In the genomic region with DNA sequence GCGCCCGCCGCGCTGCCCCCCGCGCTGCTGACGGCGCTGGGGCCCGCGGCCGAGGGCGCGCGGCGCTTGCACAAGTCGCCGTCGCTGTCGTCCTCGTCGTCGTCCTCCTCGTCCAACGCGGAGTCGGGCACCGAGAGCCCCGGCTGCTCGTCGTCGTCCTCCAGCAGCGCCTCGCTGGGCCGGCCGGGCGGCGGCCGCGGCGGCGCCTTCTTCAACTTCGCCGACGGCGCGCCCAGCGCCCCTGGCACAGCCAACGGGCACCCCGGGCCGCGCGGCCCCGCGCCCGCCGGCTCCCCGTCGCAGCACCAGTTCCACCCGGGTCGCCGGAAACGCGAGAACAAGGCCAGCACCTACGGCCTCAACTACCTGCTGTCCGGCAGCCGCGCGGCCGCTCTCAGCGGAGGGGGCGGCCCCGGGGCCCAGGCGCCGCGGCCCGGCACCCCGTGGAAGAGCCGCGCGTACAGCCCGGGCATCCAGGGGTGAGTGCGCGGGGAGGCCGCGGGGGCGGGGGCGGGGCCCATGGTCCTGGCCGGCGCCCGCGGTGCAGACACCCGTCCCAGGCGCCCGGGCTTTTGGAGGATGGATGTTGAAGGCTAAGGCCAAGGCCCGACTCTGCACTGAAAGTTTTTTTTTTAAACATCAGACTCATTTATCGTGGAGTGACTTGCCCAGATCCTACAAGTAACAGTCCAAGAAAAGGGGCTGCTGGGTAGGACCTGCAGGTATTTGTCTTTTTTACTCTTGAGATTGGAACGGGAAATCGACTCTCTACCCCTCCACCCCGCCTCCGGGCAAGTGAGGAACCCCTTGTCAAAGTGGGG, we compare ENCODE assay signal across 8 cellular contexts. TPM values are rescaled to one million over a fixed set of nuclear protein-coding genes. Genes with fewer than 3 reads are reported as not detected.
DNase-seq lines count a peak whose midpoint lies in the region; ATAC-seq and TF ChIP-seq lines count a peak whose summit lies in the region.

No MANE protein-coding gene starts in this region.

- WGBS in upper lobe of left lung, 2 donors = 0 to 1% methylated on average over 6 to 14 of the region's 100 CpGs

- TF ChIP-seq CTCF in upper lobe of left lung (IDR thresholded peaks at IDR 0.05) = no peak

- no peak for TF ChIP-seq EP300 in upper lobe of left lung (IDR thresholded peaks at IDR 0.05)

- H3K4me1 ChIP-seq in SJSA1 (replicated peaks) = peaks cover 36% of the 10 kb centered on the region
- peaks cover 48 to 52% (median 50%) of the 10 kb centered on the region in 4 donors for H3K4me1 ChIP-seq in upper lobe of left lung

- peak; percentile 47 for DNase-seq in activated CD4-positive, CD25-positive, alpha-beta regulatory T cell treated with anti-CD3 and anti-CD28 coated beads, Interleukin-2, amount 50 U/mL, for 72 hours
- peak; percentile 38 to 48 for DNase-seq in SJSA1 (ENCODE audit: low read depth in 1 of 2, low spot score in 2 of 2)
- peak; percentile 24 for DNase-seq in central memory CD4-positive, alpha-beta T cell
- peak; percentile 24 to 34 for DNase-seq in lung microvascular endothelial cell (ENCODE audit: low read depth in 2 of 2)
- peak in 1 of 2 donors; percentile 91 for DNase-seq in upper lobe of left lung
- no peak for DNase-seq in SK-N-DZ (ENCODE audit: low spot score)

- H3K9me3 ChIP-seq in SJSA1 (replicated peaks) (no peaks in the 10 kb centered on the region), upper lobe of left lung (no peaks in the 10 kb centered on the region)

- no peaks in the 10 kb centered on the region for H3K27me3 ChIP-seq in SJSA1 (replicated peaks)
- H3K27me3 ChIP-seq in upper lobe of left lung = no peaks in the 10 kb centered on the region

- TF ChIP-seq POLR2A in upper lobe of left lung (IDR thresholded peaks at IDR 0.05) = no peak

- H3K27ac ChIP-seq in SJSA1 (no peak overlapping the region; the same call in 1 of the 2 replicates), upper lobe of left lung (peak overlapping the region in 3 of 4 donors; percentile 61 to 98 (median 90))

- ATAC-seq in activated CD4-positive, CD25-positive, alpha-beta regulatory T cell treated with anti-CD3 and anti-CD28 coated beads, Interleukin-2, amount 50 U/mL, for 24 hours = no peak
- ATAC-seq in upper lobe of left lung (ENCODE audit: low FRiP score in 2 of 2) (peak in 1 of 2 donors; percentile 31), GM21526 (IDR thresholded peaks at IDR 0.05; ENCODE audit: low FRiP score, unreplicated experiment) (no peak)

- H3K36me3 ChIP-seq in SJSA1 = peaks cover 48% of the 10 kb centered on the region
- no peaks in the 10 kb centered on the region for H3K36me3 ChIP-seq in upper lobe of left lung

- H3K4me3 ChIP-seq in SJSA1 = peak overlapping the region; percentile 79
- peak overlapping the region; percentile 24 to 94 (median 80) for H3K4me3 ChIP-seq in upper lobe of left lung

RNA-seq across cellular contexts. Expression of gene TENT4A, which starts 1.2 kb away (rescaled TPM):
- 17.8 and 24.6 TPM in 2 replicates for total RNA-seq in SJSA1 (2014; rRNA removed; shearing (Covaris generic))
- 6.5 and 8.1 TPM in 2 replicates for total RNA-seq in lung microvascular endothelial cell
- total RNA-seq in upper lobe of left lung = 10 to 100 TPM; 19.7 to 44.0 (median 27.3) TPM
- 11.5 and 16.6 TPM in 2 replicates for polyA plus RNA-seq in SK-N-DZ (2014; cell fraction: cytosol; rRNA removed)
- polyA plus RNA-seq in SK-N-DZ (2014; cell fraction: nucleus; rRNA removed) = 57.7 and 92.4 TPM in 2 replicates
